In the genomic region with DNA sequence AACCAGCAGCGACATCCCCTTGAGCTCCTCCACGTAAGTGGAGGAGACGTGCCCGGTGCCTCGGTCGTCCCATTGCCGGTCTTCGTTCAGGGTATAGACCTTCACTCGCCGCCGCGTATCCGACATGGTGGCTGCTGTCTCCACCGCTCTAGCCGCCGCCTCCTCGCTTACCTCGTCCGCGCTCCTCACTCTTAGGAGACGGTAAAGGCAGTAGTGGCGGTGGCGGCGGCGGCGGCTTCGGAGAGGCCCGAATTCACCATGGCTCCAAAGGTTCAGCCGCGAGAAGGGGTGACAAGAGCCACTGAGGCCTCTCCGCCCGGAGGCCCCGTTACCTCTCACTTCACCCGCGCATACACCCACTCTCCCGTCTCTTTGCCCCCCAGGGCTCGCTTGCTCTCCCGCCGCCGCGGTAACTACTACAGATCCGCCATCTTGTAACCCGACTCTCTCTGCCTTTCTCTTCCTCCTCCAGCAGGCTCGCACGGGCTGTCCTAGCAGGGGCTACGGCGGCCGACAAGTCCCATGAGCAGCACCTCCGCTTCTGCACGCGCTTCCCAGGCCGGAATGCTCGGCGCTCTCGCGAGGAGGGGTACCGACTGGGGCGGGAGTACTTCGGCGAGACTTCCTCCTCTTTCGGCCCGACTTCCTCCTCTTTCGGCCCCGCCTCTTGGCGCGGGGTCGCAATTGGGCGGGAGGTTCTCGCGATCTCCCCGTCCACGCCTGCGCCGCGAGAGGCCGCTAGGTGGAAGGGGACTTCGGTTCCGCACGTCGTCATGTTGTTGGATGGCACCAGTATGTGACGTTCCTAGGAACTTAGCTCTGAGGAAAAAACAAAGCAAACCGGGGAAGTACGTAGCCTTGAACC, we compare ENCODE assay signal across 8 cellular contexts. TPM values are rescaled to one million over a fixed set of nuclear protein-coding genes. Genes with fewer than 3 reads are reported as not detected.
DNase-seq lines count a peak whose midpoint lies in the region; ATAC-seq and TF ChIP-seq lines count a peak whose summit lies in the region.

A gene (minus strand): TSS at position 463 of the 865 bp plus-strand sequence. CDS start 337 bp downstream, at position 126.

- H3K27me3 Mint-ChIP-seq in activated T-helper 17 cell treated with anti-CD3 and anti-CD28 coated beads, Interleukin-2, amount 50 U/mL, for 72 hours, result no peaks in the 10 kb centered on the region
- no peaks in the 10 kb centered on the region for H3K27me3 Mint-ChIP-seq in natural killer cell treated with Interleukin-12 subunit alpha and Interleukin-12 subunit beta and Interleukin-15 and Interleukin-18, amount 100 ng/mL, for 72 hours

- H3K27ac Mint-ChIP-seq in activated T-helper 17 cell treated with anti-CD3 and anti-CD28 coated beads, Interleukin-2, amount 50 U/mL, for 72 hours, result no peak within 1 kb of the TSS
- no peak within 1 kb of the TSS for H3K27ac Mint-ChIP-seq in natural killer cell treated with Interleukin-12 subunit alpha and Interleukin-12 subunit beta and Interleukin-15 and Interleukin-18, amount 100 ng/mL, for 72 hours

- DNase-seq in ELF-1 (ENCODE audit: low read depth, low spot score), result peak; percentile 100
- DNase-seq in GOT3 (lab: John Stamatoyannopoulos, UW), result peak; percentile 96
- peak; percentile 99 for DNase-seq in RPMI8226
- DNase-seq in fibroblast of pulmonary artery (ENCODE audit: low read depth), result peak; percentile 100
- peak; percentile 99 for DNase-seq in natural killer cell treated with Interleukin-12 subunit alpha and Interleukin-12 subunit beta and Interleukin-15 and Interleukin-18, amount 100 ng/mL, for 72 hours (ENCODE audit: low spot score)
- peak; percentile 97 for DNase-seq in stimulated activated naive CD8-positive, alpha-beta T cell treated with anti-CD3 and anti-CD28 coated beads, Interleukin-15, Interleukin-2, amounts not matched to agents 100 U/mL and 50 U/mL, for 24 hours

- TF ChIP-seq CTCF in LNCAP (IDR thresholded peaks at IDR 0.05), result peak; percentile 13; the same call in 1 of the 2 replicates
- peak; percentile 33 for TF ChIP-seq CTCF in fibroblast of pulmonary artery (IDR thresholded peaks at IDR 0.05; ENCODE audit: low read length, missing control alignments)

- peaks cover 3% of the 10 kb centered on the region for H3K36me3 Mint-ChIP-seq in activated T-helper 17 cell treated with anti-CD3 and anti-CD28 coated beads, Interleukin-2, amount 50 U/mL, for 72 hours (ENCODE audit: low read depth)
- peaks cover 4% of the 10 kb centered on the region for H3K36me3 Mint-ChIP-seq in natural killer cell treated with Interleukin-12 subunit alpha and Interleukin-12 subunit beta and Interleukin-15 and Interleukin-18, amount 100 ng/mL, for 72 hours

- no peaks in the 10 kb centered on the region for H3K9me3 Mint-ChIP-seq in activated T-helper 17 cell treated with anti-CD3 and anti-CD28 coated beads, Interleukin-2, amount 50 U/mL, for 72 hours
- H3K9me3 Mint-ChIP-seq in natural killer cell treated with Interleukin-12 subunit alpha and Interleukin-12 subunit beta and Interleukin-15 and Interleukin-18, amount 100 ng/mL, for 72 hours, result no peaks in the 10 kb centered on the region

- H3K4me3 ChIP-seq in fibroblast of pulmonary artery (replicated peaks; ENCODE audit: low read depth, low read length), result peak within 1 kb of the TSS; percentile 90

- peak; percentile 89 for ATAC-seq in activated T-helper 17 cell treated with anti-CD3 and anti-CD28 coated beads, Interleukin-2, amount 50 U/mL, for 72 hours (replicated peaks)
- peak; percentile 97 for ATAC-seq in natural killer cell treated with Interleukin-12 subunit alpha and Interleukin-12 subunit beta and Interleukin-15 and Interleukin-18, amount 100 ng/mL, for 72 hours
- peak; percentile 91 for ATAC-seq in stimulated activated naive CD8-positive, alpha-beta T cell treated with anti-CD3 and anti-CD28 coated beads, Interleukin-15, Interleukin-2, amounts not matched to agents 100 U/mL and 50 U/mL, for 24 hours

- H3K4me1 Mint-ChIP-seq in activated T-helper 17 cell treated with anti-CD3 and anti-CD28 coated beads, Interleukin-2, amount 50 U/mL, for 72 hours, result peaks cover 20% of the 10 kb centered on the region
- H3K4me1 Mint-ChIP-seq in natural killer cell treated with Interleukin-12 subunit alpha and Interleukin-12 subunit beta and Interleukin-15 and Interleukin-18, amount 100 ng/mL, for 72 hours (ENCODE audit: low read depth in 2 of 2), result peaks cover 25 to 34% of the 10 kb centered on the region in 2 donors

- no peak within 1 kb of the TSS for H3K4me3 Mint-ChIP-seq in activated T-helper 17 cell treated with anti-CD3 and anti-CD28 coated beads, Interleukin-2, amount 50 U/mL, for 72 hours
- no peak within 1 kb of the TSS for H3K4me3 Mint-ChIP-seq in natural killer cell treated with Interleukin-12 subunit alpha and Interleukin-12 subunit beta and Interleukin-15 and Interleukin-18, amount 100 ng/mL, for 72 hours

RNA-seq across cellular contexts. Expression of the gene that starts here (rescaled TPM):
- total RNA-seq in activated T-helper 17 cell treated with anti-CD3 and anti-CD28 coated beads, Interleukin-2, amount 50 U/mL, for 72 hours, result 10 to 100 TPM; 79.0 to 83.9 TPM
- total RNA-seq in natural killer cell treated with Interleukin-12 subunit alpha and Interleukin-12 subunit beta and Interleukin-15 and Interleukin-18, amount 100 ng/mL, for 72 hours, result 10 to 100 TPM; 80.1 to 92.4 TPM

Comparison
In these comparisons a context has a peak if more than half of its experiments do, and no peak if none do; other contexts are left out.
1. Peak in every context shown above with its lines: DNase-seq, ATAC-seq and H3K4me3 ChIP-seq.